ENCODE assay signal across 14 cellular contexts in the genomic region with DNA sequence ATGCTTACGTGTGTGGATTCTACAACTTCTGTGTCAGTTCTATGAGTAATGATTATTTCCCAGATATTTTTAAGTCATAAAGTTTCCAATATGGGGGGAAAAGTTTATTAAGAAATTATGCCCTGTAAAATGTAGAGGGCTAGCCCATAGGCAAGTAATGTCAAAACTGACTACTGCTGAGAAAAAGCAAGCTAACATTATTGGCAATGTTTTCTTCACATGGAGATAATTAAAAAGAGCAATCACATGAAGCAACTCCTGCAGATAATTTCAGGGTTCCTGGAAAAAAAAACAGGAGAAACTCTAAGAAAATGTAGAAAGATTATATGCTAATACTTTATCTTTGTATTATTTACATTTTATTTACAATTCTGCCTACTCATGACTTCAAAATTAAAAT. TPM values are rescaled to one million over a fixed set of nuclear protein-coding genes. Genes with fewer than 3 reads are reported as not detected.
DNase-seq lines count a peak whose midpoint lies in the region; FAIRE-seq and TF ChIP-seq lines count a peak whose summit lies in the region.
"Had no signal": no experiment of that assay in that cellular context is flagged by ENCODE, and none has a peak within 500 bp of the region (broad histone marks: within the 10 kb centered on the region; RNA-seq: fewer than 3 reads in every experiment).

No MANE protein-coding gene starts in this region.

- H3K9me3 ChIP-seq in HEK293 (ENCODE audit: control insufficient read depth, insufficient read depth, low read depth, low read length) (no peaks in the 10 kb centered on the region), neutrophil (no peaks in the 10 kb centered on the region), vagina (no peaks in the 10 kb centered on the region)

- H3K36me3 ChIP-seq in HEK293 (ENCODE audit: control insufficient read depth in 2 of 2, insufficient read depth in 1 of 2, low read length in 2 of 2) (no peaks in the 10 kb centered on the region), neutrophil (no peaks in the 10 kb centered on the region), vagina (no peaks in the 10 kb centered on the region)

- TF ChIP-seq POLR2A in vagina (IDR thresholded peaks at IDR 0.05): no peak

- H3K27me3 ChIP-seq in neutrophil (no peaks in the 10 kb centered on the region), vagina (no peaks in the 10 kb centered on the region)

- peak; percentile 61 for FAIRE-seq in endometrium (lab: Jason Lieb, UNC)
- FAIRE-seq: RCC 7860 had no signal

- DNase-seq in vagina (ENCODE audit: extremely low spot score in 2 of 2) (no peak), NCI-H524 (lab: John Stamatoyannopoulos, UW) (no peak), NCI-H2171 treated with DMSO at 0.1 percent for 48 hours (lab: John Stamatoyannopoulos, UW) (no peak)
- DNase-seq in stimulated activated naive CD4-positive, alpha-beta T cell treated with Interleukin-2 at 50 U/mL for 16 hours (lab: John Stamatoyannopoulos, UW): no peak
- DNase-seq: DMS79, H9, Karpas-422, NCI-H1436, NCI-H1930, NCI-H774 had no signal

- peaks cover 11% of the 10 kb centered on the region for H3K4me1 ChIP-seq in HEK293 (ENCODE audit: control insufficient read depth, insufficient read depth, low read length)
- peaks cover 53 to 89% of the 10 kb centered on the region in 2 experiments for H3K4me1 ChIP-seq in neutrophil (ENCODE audit: control insufficient read depth in 1 of 2, insufficient read depth in 1 of 2, low read depth in 1 of 2, low read length in 1 of 2)
- H3K4me1 ChIP-seq in vagina: peaks cover 31% of the 10 kb centered on the region

- intact Hi-C loops in vagina (cut with DNase I): no loop called here

- H3K27ac ChIP-seq in HEK293 (ENCODE audit: extremely low read depth, low read depth, low read length): no peak overlapping the region
- H3K27ac ChIP-seq in neutrophil: peak overlapping the region; percentile 32
- peak overlapping the region; percentile 12 for H3K27ac ChIP-seq in vagina

- TF ChIP-seq CTCF in HEK293 (tag by site-specific recombination; IDR thresholded peaks at IDR 0.05): no peak
- no peak for TF ChIP-seq CTCF in neutrophil (IDR thresholded peaks at IDR 0.05)
- TF ChIP-seq CTCF in vagina (IDR thresholded peaks at IDR 0.05): no peak

- no peak overlapping the region for H3K4me3 ChIP-seq in HEK293 (ENCODE audit: low read depth, low read length)
- no peak overlapping the region for H3K4me3 ChIP-seq in neutrophil (ENCODE audit: low read depth in 1 of 2, low read length in 1 of 2)
- H3K4me3 ChIP-seq in vagina: no peak overlapping the region

- POLR2A ChIA-PET in HEK293 (lab: Yijun Ruan, JAX): no interaction called here

- CTCF ChIA-PET in HEK293 (lab: Yijun Ruan, JAX): interaction anchor here (0.6 to 1.4 kb wide), 3 partner anchors 8 to 300 kb away, joined by 3 read pairs; no protein-coding TSS in a partner anchor

TF ChIP-seq in HEK293, 187 proteins besides CTCF, POLR2A, EP300 and RAD21:
- TF ChIP-seq ZNF48 (tag by site-specific recombination; IDR thresholded peaks at IDR 0.05) (no peak), FEZF1 (tag by site-specific recombination; IDR thresholded peaks at IDR 0.05) (peak; percentile 50; the same call in 1 of the 2 replicates), ZNF133 (tag by site-specific recombination; IDR thresholded peaks at IDR 0.05) (no peak)
- TF ChIP-seq, protein P1, sequence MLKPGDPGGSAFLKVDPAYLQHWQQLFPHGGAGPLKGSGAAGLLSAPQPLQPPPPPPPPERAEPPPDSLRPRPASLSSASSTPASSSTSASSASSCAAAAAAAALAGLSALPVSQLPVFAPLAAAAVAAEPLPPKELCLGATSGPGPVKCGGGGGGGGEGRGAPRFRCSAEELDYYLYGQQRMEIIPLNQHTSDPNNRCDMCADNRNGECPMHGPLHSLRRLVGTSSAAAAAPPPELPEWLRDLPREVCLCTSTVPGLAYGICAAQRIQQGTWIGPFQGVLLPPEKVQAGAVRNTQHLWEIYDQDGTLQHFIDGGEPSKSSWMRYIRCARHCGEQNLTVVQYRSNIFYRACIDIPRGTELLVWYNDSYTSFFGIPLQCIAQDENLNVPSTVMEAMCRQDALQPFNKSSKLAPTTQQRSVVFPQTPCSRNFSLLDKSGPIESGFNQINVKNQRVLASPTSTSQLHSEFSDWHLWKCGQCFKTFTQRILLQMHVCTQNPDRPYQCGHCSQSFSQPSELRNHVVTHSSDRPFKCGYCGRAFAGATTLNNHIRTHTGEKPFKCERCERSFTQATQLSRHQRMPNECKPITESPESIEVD (tag by site-specific recombination; IDR thresholded peaks at IDR 0.05): peak; percentile 46; the same call in 1 of the 2 replicates

RNA-seq across cellular contexts. Expression of a gene that starts 39.9 kb away (rescaled TPM):
- total RNA-seq in vagina: 95.8 TPM
